In genomic region chrX:19990225-19990518, GRCh38 we compare ENCODE assay signal across 8 cellular contexts. TPM values are rescaled to one million over a fixed set of nuclear protein-coding genes. Genes with fewer than 3 reads are reported as not detected.
DNase-seq lines count a peak whose midpoint lies in the region; ATAC-seq and TF ChIP-seq lines count a peak whose summit lies in the region.

No MANE protein-coding gene starts in this region.

- H3K9me2 ChIP-seq in hepatocyte (replicated peaks; ENCODE audit: insufficient read depth) = no peaks in the 10 kb centered on the region

- DNase-seq in activated naive CD4-positive, alpha-beta T cell treated with anti-CD3 and anti-CD28 coated beads, Interleukin-2, amount 50 U/mL, for 72 hours (ENCODE audit: low spot score in 2 of 2) = no peak
- no peak for DNase-seq in hepatocyte (ENCODE audit: low spot score)
- DNase-seq in spleen = no peak
- no peak for DNase-seq in stimulated activated CD4-positive, alpha-beta T cell treated with anti-CD3 and anti-CD28 coated beads, Interleukin-4, amount 100 ng/mL, for 1 hour
- DNase-seq in NCI-H2029 (lab: John Stamatoyannopoulos, UW) = no peak

- TF ChIP-seq CTCF in hepatocyte (IDR thresholded peaks at IDR 0.05; ENCODE audit: poor library complexity) = no peak
- no peak for TF ChIP-seq CTCF in spleen (IDR thresholded peaks at IDR 0.05 in 8 of 11, conservative IDR thresholded peaks at IDR 0.05 in 3 of 11)

- H3K4me2 ChIP-seq in BLaER1 (peak overlapping the region; percentile 72), hepatocyte (peak overlapping the region; percentile 73)

- peak; percentile 23 for ATAC-seq in GM19043 (IDR thresholded peaks at IDR 0.05; ENCODE audit: low read depth, unreplicated experiment)
- peak; percentile 25 for ATAC-seq in HG03280 (IDR thresholded peaks at IDR 0.05; ENCODE audit: unreplicated experiment)
- ATAC-seq in activated naive CD4-positive, alpha-beta T cell treated with anti-CD3 and anti-CD28 coated beads, Interleukin-2, amount 50 U/mL, for 72 hours = peak in 1 of 2 donors; percentile 2

- TF ChIP-seq POLR2A in spleen (IDR thresholded peaks at IDR 0.05) = no peak

- H4K20me1 ChIP-seq in BLaER1 (0 out of 2 replicates have a peak, but pooled peaks cover 6% of the 10 kb centered on the region), hepatocyte (ENCODE audit: insufficient read depth, poor library complexity, severe bottlenecking) (no peaks in the 10 kb centered on the region)

- peak overlapping the region; percentile 71 for H3K9ac ChIP-seq in BLaER1

- 51% methylated on average over 10 of the region's 19 CpGs for WGBS in hepatocyte (ENCODE audit: low lambda C conversion rate, missing lambda C conversion rate)
- WGBS in spleen, 5 donors = 0 to 33% (median 9%) methylated on average over 4 to 19 of the region's 19 CpGs

- H2AFZ ChIP-seq in hepatocyte = peak overlapping the region; percentile 35

- no peaks in the 10 kb centered on the region for H3K9me3 Mint-ChIP-seq in activated naive CD4-positive, alpha-beta T cell treated with anti-CD3 and anti-CD28 coated beads, Interleukin-2, amount 50 U/mL, for 72 hours

- H3K27ac Mint-ChIP-seq in activated naive CD4-positive, alpha-beta T cell treated with anti-CD3 and anti-CD28 coated beads, Interleukin-2, amount 50 U/mL, for 72 hours = peak overlapping the region; percentile 65 to 78

- intact Hi-C loops in spleen (cut with DNase I; ENCODE audit: low total_unique reads) = no loop called here

- H3K4me1 ChIP-seq in BLaER1 = no peaks in the 10 kb centered on the region
- no peaks in the 10 kb centered on the region for H3K4me1 ChIP-seq in hepatocyte (ENCODE audit: insufficient read depth)
- peaks cover 0 to 22% (median 8%) of the 10 kb centered on the region in 6 donors for H3K4me1 ChIP-seq in spleen

- H3K79me2 ChIP-seq in hepatocyte = peaks cover 31% of the 10 kb centered on the region

- H3K9me3 ChIP-seq in BLaER1 = peaks cover 14% of the 10 kb centered on the region
- H3K9me3 ChIP-seq in hepatocyte (ENCODE audit: low read depth) = no peaks in the 10 kb centered on the region
- peaks cover 0 to 1% (median 0%) of the 10 kb centered on the region in 8 donors for H3K9me3 ChIP-seq in spleen

- peak overlapping the region; percentile 77 for H3K4me3 ChIP-seq in BLaER1
- peak overlapping the region; percentile 65 for H3K4me3 ChIP-seq in hepatocyte
- peak overlapping the region; percentile 53 to 88 (median 67) for H3K4me3 ChIP-seq in spleen

- H3K27me3 ChIP-seq in BLaER1 = no peaks in the 10 kb centered on the region
- no peaks in the 10 kb centered on the region for H3K27me3 ChIP-seq in hepatocyte
- no peaks in the 10 kb centered on the region for H3K27me3 ChIP-seq in spleen (replicated peaks in 1 of 7)

- H3K27ac ChIP-seq in BLaER1 (peak overlapping the region; percentile 63), hepatocyte (peak overlapping the region; percentile 84), spleen (peak overlapping the region; percentile 57 to 90 (median 84))

- H3K36me3 Mint-ChIP-seq in activated naive CD4-positive, alpha-beta T cell treated with anti-CD3 and anti-CD28 coated beads, Interleukin-2, amount 50 U/mL, for 72 hours = no peaks in the 10 kb centered on the region

- no peaks in the 10 kb centered on the region for H3K36me3 ChIP-seq in BLaER1
- H3K36me3 ChIP-seq in hepatocyte (replicated peaks; ENCODE audit: insufficient read depth, low read depth) = no peaks in the 10 kb centered on the region
- H3K36me3 ChIP-seq in spleen = no peaks in the 10 kb centered on the region

RNA-seq across cellular contexts. Expression of gene BCLAF3, which starts 0.7 kb away (rescaled TPM):
- 1 to 10 TPM; 2.8 to 4.5 TPM for total RNA-seq in activated naive CD4-positive, alpha-beta T cell treated with anti-CD3 and anti-CD28 coated beads, Interleukin-2, amount 50 U/mL, for 72 hours
- total RNA-seq in hepatocyte = 6.6 and 8.1 TPM in 2 replicates
- 6.0 and 7.0 TPM in 2 replicates for polyA plus RNA-seq in hepatocyte
- 10 to 100 TPM; 10.5 to 19.2 (median 15.5) TPM for total RNA-seq in spleen
- 1 to 10 TPM; 2.8 to 4.1 (median 3.2) TPM for polyA plus RNA-seq in spleen
